In genomic region chr4:148071009-148071408, GRCh38 we compare ENCODE assay signal across 15 cellular contexts.
"Had no signal": no experiment of that assay in that cellular context is flagged by ENCODE, and none has a peak within 500 bp of the region (broad histone marks: within the 10 kb centered on the region; RNA-seq: fewer than 3 reads in every experiment).

No MANE protein-coding gene starts in this region.

- ATAC-seq: activated naive CD8-positive, alpha-beta T cell treated with anti-CD3 and anti-CD28 coated beads, Interleukin-2, amount 50 U/mL, for 24 hours; lower lobe of right lung; natural killer cell treated with Interleukin-12 subunit alpha and Interleukin-12 subunit beta and Interleukin-15 and Interleukin-18, amount 100 ng/mL, for 72 hours had no signal

- H3K4me1 Mint-ChIP-seq: activated CD4-positive, alpha-beta memory T cell treated with anti-CD3 and anti-CD28 coated beads, Interleukin-2, amount 10 ng/mL, durations not matched to agents 7 days and 5 days; activated naive CD8-positive, alpha-beta T cell treated with anti-CD3 and anti-CD28 coated beads, Interleukin-2, amount 50 U/mL, for 24 hours had no signal

- H3K27ac Mint-ChIP-seq: activated CD4-positive, alpha-beta memory T cell treated with anti-CD3 and anti-CD28 coated beads, Interleukin-2, amount 10 ng/mL, durations not matched to agents 7 days and 5 days; activated naive CD4-positive, alpha-beta T cell treated with anti-CD3 and anti-CD28 coated beads for 36 hours; activated naive CD8-positive, alpha-beta T cell treated with anti-CD3 and anti-CD28 coated beads, Interleukin-2, amount 50 U/mL, for 24 hours; activated T-cell treated with anti-CD3 and anti-CD28 coated beads, Interleukin-2, amount 50 U/mL, for 24 hours; dendritic cell treated with granulocyte-macrophage colony-stimulating factor and Interleukin-4, amounts not matched to agents 40 ng/mL and 50 ng/mL, for 4 days; natural killer cell treated with Interleukin-12 subunit alpha and Interleukin-12 subunit beta and Interleukin-15 and Interleukin-18, amount 100 ng/mL, for 72 hours had no signal

- H3K4me3 Mint-ChIP-seq: activated CD4-positive, alpha-beta memory T cell treated with anti-CD3 and anti-CD28 coated beads, Interleukin-2, amount 10 ng/mL, durations not matched to agents 7 days and 5 days; activated naive CD4-positive, alpha-beta T cell treated with anti-CD3 and anti-CD28 coated beads for 36 hours; activated naive CD8-positive, alpha-beta T cell treated with anti-CD3 and anti-CD28 coated beads, Interleukin-2, amount 50 U/mL, for 24 hours; activated T-cell treated with anti-CD3 and anti-CD28 coated beads, Interleukin-2, amount 50 U/mL, for 24 hours; dendritic cell treated with granulocyte-macrophage colony-stimulating factor and Interleukin-4, amounts not matched to agents 40 ng/mL and 50 ng/mL, for 4 days; natural killer cell treated with Interleukin-12 subunit alpha and Interleukin-12 subunit beta and Interleukin-15 and Interleukin-18, amount 100 ng/mL, for 72 hours had no signal

- H3K27me3 Mint-ChIP-seq: activated CD4-positive, alpha-beta memory T cell treated with anti-CD3 and anti-CD28 coated beads, Interleukin-2, amount 10 ng/mL, durations not matched to agents 7 days and 5 days; activated naive CD8-positive, alpha-beta T cell treated with anti-CD3 and anti-CD28 coated beads, Interleukin-2, amount 50 U/mL, for 24 hours; activated T-cell treated with anti-CD3 and anti-CD28 coated beads, Interleukin-2, amount 50 U/mL, for 24 hours; dendritic cell treated with granulocyte-macrophage colony-stimulating factor and Interleukin-4, amounts not matched to agents 40 ng/mL and 50 ng/mL, for 4 days; natural killer cell treated with Interleukin-12 subunit alpha and Interleukin-12 subunit beta and Interleukin-15 and Interleukin-18, amount 100 ng/mL, for 72 hours had no signal

- DNase-seq: activated CD4-positive, alpha-beta T cell treated with anti-CD3 and anti-CD28 coated beads for 4 hours; activated naive CD4-positive, alpha-beta T cell treated with anti-CD3 and anti-CD28 coated beads for 36 hours; activated naive CD8-positive, alpha-beta T cell treated with anti-CD3 and anti-CD28 coated beads, Interleukin-2, amount 50 U/mL, for 24 hours; activated T-cell treated with anti-CD3 and anti-CD28 coated beads, Interleukin-2, amount 50 U/mL, for 24 hours; aorta; cerebellar nuclear complex; effector memory CD4-positive, alpha-beta T cell; foreskin fibroblast; lower lobe of right lung; spleen; stimulated activated naive CD4-positive, alpha-beta T cell; T-helper 2 cell had no signal

- H3K9me3 Mint-ChIP-seq: dendritic cell treated with granulocyte-macrophage colony-stimulating factor and Interleukin-4, amounts not matched to agents 40 ng/mL and 50 ng/mL, for 4 days had no signal
